In the genomic region with DNA sequence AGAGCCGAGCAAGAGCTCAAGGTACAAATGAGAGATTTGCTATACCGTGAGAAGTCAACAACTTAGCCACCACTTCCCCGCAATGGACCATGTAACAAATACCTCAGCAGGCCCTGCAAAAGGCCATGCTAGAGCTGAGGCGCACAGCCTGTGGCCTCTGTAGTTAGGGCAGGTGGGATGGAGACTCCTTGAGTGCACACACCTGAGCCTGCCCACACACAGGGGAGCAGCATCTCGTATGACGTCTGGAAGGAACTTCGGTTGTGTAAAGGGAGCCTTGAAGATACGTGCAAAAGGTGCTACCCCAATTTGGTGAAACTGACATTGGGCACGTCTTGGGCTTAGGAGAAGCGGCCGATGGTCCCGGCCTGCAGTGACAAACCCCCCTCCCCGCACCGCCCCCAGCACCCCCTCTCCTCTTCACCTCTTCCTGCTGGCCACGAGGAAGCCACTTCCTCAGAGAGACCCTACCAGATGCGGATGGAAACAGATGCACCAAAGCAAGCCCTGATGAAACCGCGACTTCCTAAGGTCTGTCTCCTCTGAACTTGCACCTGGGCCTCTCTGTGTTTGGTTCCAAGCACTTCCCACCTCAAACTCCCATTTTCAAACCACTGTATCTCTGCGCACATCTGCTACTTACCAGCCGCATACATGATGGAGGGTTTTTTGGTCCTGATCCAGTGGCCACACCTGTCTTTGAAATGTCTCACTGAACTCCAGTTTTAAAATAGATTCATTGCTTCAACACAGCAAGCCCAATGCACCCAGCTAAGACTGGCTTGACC, we compare ENCODE assay signal across 10 cellular contexts. TPM values are rescaled to one million over a fixed set of nuclear protein-coding genes. Genes with fewer than 3 reads are reported as not detected.
DNase-seq lines count a peak whose midpoint lies in the region; ATAC-seq and TF ChIP-seq lines count a peak whose summit lies in the region.
"Had no signal": no experiment of that assay in that cellular context is flagged by ENCODE, and none has a peak within 500 bp of the region (broad histone marks: within the 10 kb centered on the region; RNA-seq: fewer than 3 reads in every experiment).

No MANE protein-coding gene starts in this region.

- no peak for TF ChIP-seq CTCF in GM10248 (IDR thresholded peaks at IDR 0.05; ENCODE audit: control extremely low read depth, extremely low read depth, low read depth, missing control alignments)

- no peaks in the 10 kb centered on the region for H3K27me3 Mint-ChIP-seq in T-helper 17 cell

- CTCF ChIA-PET in GM10248 (lab: Yijun Ruan, JAX) = interaction anchor here (0.9 to 1.5 kb wide), 3 partner anchors 12 to 74 kb away, joined by 3 to 4 read pairs (median 3); no protein-coding TSS in a partner anchor

- POLR2A ChIA-PET in GM10248 (lab: Yijun Ruan, JAX) = no interaction called here

- H3K36me3 Mint-ChIP-seq in T-helper 17 cell (ENCODE audit: low read depth) = peaks cover 6% of the 10 kb centered on the region

- DNase-seq in GM10248 (ENCODE audit: extremely low spot score) (peak; percentile 35), T-helper 17 cell (no peak), myocyte (ENCODE audit: low read depth) (peak; percentile 59), hippocampal formation (lab: John Stamatoyannopoulos, UW) (no peak), dermis blood vessel endothelial cell (no peak)
- DNase-seq: activated CD4-positive, alpha-beta T cell treated with anti-CD3 and anti-CD28 coated beads for 4 hours; kidney glomerular epithelial cell; SHP77 treated with DMSO at 0.1 percent for 48 hours had no signal

- H3K27ac Mint-ChIP-seq in T-helper 17 cell = no peak overlapping the region

- peak overlapping the region; percentile 19 for H3K4me3 Mint-ChIP-seq in T-helper 17 cell

- peaks cover 7% of the 10 kb centered on the region for H3K4me1 Mint-ChIP-seq in T-helper 17 cell

- no peaks in the 10 kb centered on the region for H3K9me3 ChIP-seq in T-helper 17 cell (ENCODE audit: control insufficient read depth, low read length, poor library complexity, severe bottlenecking)
- H3K9me3 ChIP-seq: breast epithelium had no signal

- ATAC-seq in T-helper 17 cell (peak; percentile 30), HG03135 (IDR thresholded peaks at IDR 0.05; ENCODE audit: unreplicated experiment) (no peak)

RNA-seq across cellular contexts. Expression of a gene that starts 10.6 kb away (rescaled TPM):
- 1 to 10 TPM; 3.5 to 4.3 TPM for total RNA-seq in T-helper 17 cell
- 11.6 and 21.3 TPM in 2 replicates for total RNA-seq in myocyte
- 10.9 TPM for polyA plus RNA-seq in myocyte (2012)
- total RNA-seq in dermis blood vessel endothelial cell = 10.6 and 12.4 TPM in 2 replicates

RNA-seq across cellular contexts. Expression of a gene that starts 23.7 kb away (rescaled TPM):
- total RNA-seq in T-helper 17 cell = not detected
- not detected in 2 replicates for total RNA-seq in myocyte
- 0.29 TPM for polyA plus RNA-seq in myocyte (2012)
- under 0.01 TPM in 1 of 2 replicates, not detected in the other for total RNA-seq in dermis blood vessel endothelial cell

RNA-seq across cellular contexts. Expression of a gene that starts 28.4 kb away (rescaled TPM):
- total RNA-seq in T-helper 17 cell (1 to 10 TPM; 4.3 to 7.1 TPM), myocyte (31.5 and 38.9 TPM in 2 replicates), dermis blood vessel endothelial cell (34.9 and 50.9 TPM in 2 replicates)
- 14.6 TPM for polyA plus RNA-seq in myocyte (2012)

RNA-seq across cellular contexts. Expression of a gene that starts 57.2 kb away (rescaled TPM):
- under 1 TPM; 0.25 to 0.57 TPM for total RNA-seq in T-helper 17 cell
- 0.35 and 0.47 TPM in 2 replicates for total RNA-seq in myocyte
- polyA plus RNA-seq in myocyte (2012) = 0.54 TPM
- total RNA-seq in dermis blood vessel endothelial cell = 2.7 and 15.6 TPM in 2 replicates

Comparison
In these comparisons a context has a peak if more than half of its experiments do, and no peak if none do; other contexts are left out.
1. DNase-seq: peak in GM10248 (single experiment) and myocyte (single experiment); none in T-helper 17 cell (0 of 3), hippocampal formation (0 of 2) and dermis blood vessel endothelial cell (single experiment).